ENCODE assay signal across 9 cellular contexts in the genomic region with DNA sequence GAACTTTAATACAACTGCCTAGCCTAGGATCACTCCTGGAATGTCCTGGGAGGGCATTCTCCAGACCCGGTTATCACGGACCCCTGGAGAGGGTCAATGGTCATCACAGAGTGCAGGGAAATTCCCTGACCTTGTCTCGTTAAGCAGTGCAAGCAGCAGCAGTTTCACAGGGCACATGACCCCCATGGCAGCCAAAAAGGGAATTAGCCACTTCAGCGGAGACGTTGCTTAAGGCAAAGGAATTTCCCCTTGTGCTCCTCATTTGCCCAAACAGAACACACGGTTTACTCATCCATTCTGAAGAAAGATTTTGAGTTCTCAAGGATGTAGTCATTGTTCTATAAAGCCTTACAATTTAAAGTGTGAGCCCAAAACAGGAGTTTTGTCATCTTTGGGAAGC.
A peak's percentile ranks its signal among the peaks of the same experiment; 100 is the strongest.
DNase-seq lines count a peak whose midpoint lies in the region; ATAC-seq and TF ChIP-seq lines count a peak whose summit lies in the region.
"Had no signal": no experiment of that assay in that cellular context is flagged by ENCODE, and none has a peak within 500 bp of the region (broad histone marks: within the 10 kb centered on the region; RNA-seq: fewer than 3 reads in every experiment).

No MANE protein-coding gene starts in this region.

- H3K4me3 ChIP-seq in choroid plexus epithelial cell (ENCODE audit: low read depth, low read length), result no peak overlapping the region
- H3K4me3 ChIP-seq in tibial artery, result no peak overlapping the region

- peak; percentile 42 for ATAC-seq in left lobe of liver
- no peak for ATAC-seq in HG02852 (IDR thresholded peaks at IDR 0.05; ENCODE audit: unreplicated experiment)
- ATAC-seq in GM18520 (IDR thresholded peaks at IDR 0.05; ENCODE audit: unreplicated experiment), result no peak

- TF ChIP-seq CTCF in choroid plexus epithelial cell (conservative IDR thresholded peaks at IDR 0.05; ENCODE audit: low read depth, low read length), result no peak
- TF ChIP-seq CTCF in tibial artery (IDR thresholded peaks at IDR 0.05), result no peak

- no peaks in the 10 kb centered on the region for H3K27me3 ChIP-seq in tibial artery

- peaks cover 0 to 61% (median 28%) of the 10 kb centered on the region in 4 donors for H3K4me1 ChIP-seq in tibial artery

- H3K27ac ChIP-seq in tibial artery, result peak overlapping the region; percentile 25 to 35

- peak; percentile 23 for DNase-seq in HuH-7 (ENCODE audit: low spot score)
- DNase-seq in choroid plexus epithelial cell (ENCODE audit: low read depth), result peak; percentile 94
- no peak for DNase-seq in left lobe of liver (ENCODE audit: low spot score)
- peak; percentile 81 to 86 for DNase-seq in tibial artery
- no peak for DNase-seq in SKM-1 treated with dmso at 0.1 percent for 144 hours (lab: John Stamatoyannopoulos, UW; ENCODE audit: unreplicated experiment)
- no peak for DNase-seq in NCI-H2107 treated with DMSO at 0.1 percent for 48 hours (lab: John Stamatoyannopoulos, UW; ENCODE audit: unreplicated experiment)
- DNase-seq: T-helper 9 cell had no signal

- intact Hi-C loops in tibial artery (cut with DNase I; ENCODE audit: low total_unique reads), result no loop called here

- H3K36me3 ChIP-seq in tibial artery, result no peaks in the 10 kb centered on the region

- H3K9me3 ChIP-seq in tibial artery, result no peaks in the 10 kb centered on the region

Comparison
In these comparisons a context has a peak if more than half of its experiments do, and no peak if none do; other contexts are left out.
1. DNase-seq: peak in HuH-7 (single experiment), choroid plexus epithelial cell (single experiment) and tibial artery (2 of 2); none in left lobe of liver (single experiment), SKM-1 treated with dmso at 0.1 percent for 144 hours (single experiment) and NCI-H2107 treated with DMSO at 0.1 percent for 48 hours (single experiment).